Comparison of ENCODE assay signal across 26 cellular contexts in genomic region chr12:81375969-81376368, GRCh38.
"Had no signal": no experiment of that assay in that cellular context is flagged by ENCODE, and none has a peak within 500 bp of the region (broad histone marks: within the 10 kb centered on the region; RNA-seq: fewer than 3 reads in every experiment).

No MANE protein-coding gene starts in this region.

- H3K9me3 ChIP-seq: ovary, psoas muscle, right lobe of liver, sigmoid colon, suprapubic skin, testis, tibial artery, transverse colon, upper lobe of right lung, uterus had no signal

- H3K27me3 ChIP-seq: neural progenitor cell, ovary, right lobe of liver, sigmoid colon, suprapubic skin, testis, tibial artery, transverse colon, upper lobe of right lung, uterus had no signal

- H3K9ac ChIP-seq: neural progenitor cell, parathyroid adenoma had no signal

- H3K79me2 ChIP-seq: parathyroid adenoma had no signal

- H3K36me3 ChIP-seq: neural progenitor cell, ovary, right lobe of liver, sigmoid colon, suprapubic skin, transverse colon, upper lobe of right lung, uterus had no signal

- H2AFZ ChIP-seq: neural progenitor cell, parathyroid adenoma had no signal

- H3K4me1 ChIP-seq: neural progenitor cell, parathyroid adenoma, psoas muscle, right lobe of liver, sigmoid colon, suprapubic skin, testis, tibial artery, transverse colon, upper lobe of right lung, uterus had no signal

- H3K4me2 ChIP-seq: neural progenitor cell had no signal

- DNase-seq: natural killer cell; occipital lobe; ovary; posterior cingulate gyrus; psoas muscle; right cardiac atrium; right lobe of liver; sigmoid colon; small intestine; stimulated activated CD4-positive, alpha-beta T cell treated with anti-CD3 and anti-CD28 coated beads, Interleukin-15, amount 100 ng/mL, for 24 hours; stimulated activated CD4-positive, alpha-beta T cell treated with anti-CD3 and anti-CD28 coated beads, Interleukin-2, amount 100 ng/mL, for 24 hours; stimulated activated CD4-positive, alpha-beta T cell treated with anti-CD3 and anti-CD28 coated beads, Interleukin-2, amount 100 ng/mL, for 48 hours; stimulated activated CD4-positive, alpha-beta T cell treated with anti-CD3 and anti-CD28 coated beads, Interleukin-4, amount 100 ng/mL, for 24 hours; stimulated activated naive B cell treated with anti-CD40 and anti-IgM and Interleukin-4, amounts not matched to agents 10 μg/mL and 1 μg/mL and 100 μg/mL, for 72 hours; stimulated activated naive CD8-positive, alpha-beta T cell treated with anti-CD3 and anti-CD28 coated beads, Interleukin-15, amount 100 ng/mL, for 72 hours; stimulated activated naive CD8-positive, alpha-beta T cell treated with anti-CD3 and anti-CD28 coated beads, Interleukin-15, Interleukin-2, amounts not matched to agents 100 U/mL and 50 U/mL, for 24 hours; substantia nigra; testis; tibial artery; transverse colon; upper lobe of right lung; uterus had no signal

- H3K27ac ChIP-seq: neural progenitor cell, ovary, parathyroid adenoma, psoas muscle, right lobe of liver, sigmoid colon, suprapubic skin, testis, tibial artery, transverse colon, upper lobe of right lung, uterus had no signal

- H3K4me3 ChIP-seq: neural progenitor cell, ovary, psoas muscle, right lobe of liver, sigmoid colon, suprapubic skin, testis, tibial artery, transverse colon, upper lobe of right lung, uterus had no signal

- ATAC-seq: natural killer cell; psoas muscle; right cardiac atrium; right lobe of liver; stimulated activated effector memory CD8-positive, alpha-beta T cell treated with anti-CD3 and anti-CD28 coated beads, Interleukin-12 subunit alpha, Interleukin-12 subunit beta, amount 100 ng/mL, for 72 hours; stimulated activated naive B cell treated with anti-CD40 and anti-IgM and Interleukin-4, amounts not matched to agents 10 μg/mL and 1 μg/mL and 100 μg/mL, for 72 hours; stimulated activated naive CD8-positive, alpha-beta T cell treated with anti-CD3 and anti-CD28 coated beads, Interleukin-15, amount 100 ng/mL, for 72 hours; stimulated activated naive CD8-positive, alpha-beta T cell treated with anti-CD3 and anti-CD28 coated beads, Interleukin-15, Interleukin-2, amounts not matched to agents 100 U/mL and 50 U/mL, for 24 hours; upper lobe of right lung had no signal
